In genomic region chr6:18262812-18263560, GRCh38 we compare ENCODE assay signal across 8 cellular contexts. TPM values are rescaled to one million over a fixed set of nuclear protein-coding genes. Genes with fewer than 3 reads are reported as not detected.
DNase-seq lines count a peak whose midpoint lies in the region; ATAC-seq and TF ChIP-seq lines count a peak whose summit lies in the region.

No MANE protein-coding gene starts in this region.

- H3K27me3 ChIP-seq in HAP-1 (ENCODE audit: low read depth) (no peaks in the 10 kb centered on the region), MM.1S (replicated peaks; ENCODE audit: insufficient read depth, low read length) (no peaks in the 10 kb centered on the region; the same call in 1 of the 2 replicates)

- peak overlapping the region; percentile 87 for H3K4me3 ChIP-seq in HAP-1
- H3K4me3 ChIP-seq in MM.1S (ENCODE audit: low read length) = peak overlapping the region; percentile 81
- peak overlapping the region; percentile 82 to 96 (median 88) for H3K4me3 ChIP-seq in skin epidermis

- peak overlapping the region; percentile 40 for H3K27ac Mint-ChIP-seq in glutamatergic neuron (ENCODE audit: unreplicated experiment)

- H3K36me3 ChIP-seq in HAP-1 (replicated peaks) (peaks cover 54% of the 10 kb centered on the region), MM.1S (replicated peaks; ENCODE audit: insufficient read depth, low read length) (no peaks in the 10 kb centered on the region; the same call in 1 of the 2 replicates)

- H3K4me2 ChIP-seq in MM.1S (ENCODE audit: low read depth, low read length) = peak overlapping the region; percentile 90

- H3K36me3 Mint-ChIP-seq in activated T-cell treated with anti-CD3 and anti-CD28 coated beads, Interleukin-2, amount 50 U/mL, for 4 hours (ENCODE audit: insufficient read depth) = peaks cover 25% of the 10 kb centered on the region
- H3K36me3 Mint-ChIP-seq in glutamatergic neuron (ENCODE audit: unreplicated experiment) = no peaks in the 10 kb centered on the region

- peaks cover 61% of the 10 kb centered on the region for H3K4me1 Mint-ChIP-seq in activated T-cell treated with anti-CD3 and anti-CD28 coated beads, Interleukin-2, amount 50 U/mL, for 4 hours (ENCODE audit: low read depth)
- peaks cover 10% of the 10 kb centered on the region for H3K4me1 Mint-ChIP-seq in glutamatergic neuron (ENCODE audit: low read depth, unreplicated experiment)

- H4K20me1 ChIP-seq in MM.1S (ENCODE audit: insufficient read depth, low read length) = peaks cover 27% of the 10 kb centered on the region

- H3K9me2 ChIP-seq in MM.1S (replicated peaks; ENCODE audit: insufficient read depth, low read length) = no peaks in the 10 kb centered on the region

- peaks cover 10% of the 10 kb centered on the region; the same call in 1 of the 2 replicates for H3F3A ChIP-seq in MM.1S (ENCODE audit: insufficient read depth, low read length)

- peak overlapping the region; percentile 98 for H3K4me3 Mint-ChIP-seq in activated T-cell treated with anti-CD3 and anti-CD28 coated beads, Interleukin-2, amount 50 U/mL, for 4 hours
- peak overlapping the region; percentile 99 for H3K4me3 Mint-ChIP-seq in glutamatergic neuron (ENCODE audit: unreplicated experiment)

- H2AFZ ChIP-seq in MM.1S (ENCODE audit: low read length) = no peak overlapping the region

- no peaks in the 10 kb centered on the region for H3K9me3 ChIP-seq in HAP-1
- no peaks in the 10 kb centered on the region for H3K9me3 ChIP-seq in MM.1S (replicated peaks; ENCODE audit: insufficient read depth, low read length)

- H3K27ac ChIP-seq in MM.1S (ENCODE audit: low read length) (no peak overlapping the region), skin epidermis (peak overlapping the region in 19 of 21 experiments; percentile 16 to 99 (median 96))

- in situ Hi-C loops in HAP-1 (cut with MboI; ENCODE audit: low sequenced_read_pairs) = no loop called here

- TF ChIP-seq CTCF in MM.1S (IDR thresholded peaks at IDR 0.05; ENCODE audit: low read length) (no peak), glutamatergic neuron (IDR thresholded peaks at IDR 0.05; ENCODE audit: partially characterized antibody, unreplicated experiment) (no peak)

- no peaks in the 10 kb centered on the region for H3K27me3 Mint-ChIP-seq in activated T-cell treated with anti-CD3 and anti-CD28 coated beads, Interleukin-2, amount 50 U/mL, for 4 hours (ENCODE audit: low read depth)
- peaks cover 12% of the 10 kb centered on the region for H3K27me3 Mint-ChIP-seq in glutamatergic neuron (ENCODE audit: unreplicated experiment)

- H3K79me2 ChIP-seq in MM.1S (ENCODE audit: low read length) = peaks cover 59% of the 10 kb centered on the region

- peak overlapping the region; percentile 75; the same call in 1 of the 2 replicates for H3K9ac ChIP-seq in MM.1S (ENCODE audit: low read length)

- no peaks in the 10 kb centered on the region for H3K9me3 Mint-ChIP-seq in activated T-cell treated with anti-CD3 and anti-CD28 coated beads, Interleukin-2, amount 50 U/mL, for 4 hours
- H3K9me3 Mint-ChIP-seq in glutamatergic neuron (ENCODE audit: unreplicated experiment) = peaks cover 8% of the 10 kb centered on the region

- H3K4me1 ChIP-seq in HAP-1 (peaks cover 29% of the 10 kb centered on the region), MM.1S (ENCODE audit: low read length) (peaks cover 25% of the 10 kb centered on the region)

- peak; percentile 9 for DNase-seq in NCI-H1092 treated with DMSO at 0.1 percent for 48 hours (lab: John Stamatoyannopoulos, UW)
- no peak for DNase-seq in NCI-H1092 (lab: John Stamatoyannopoulos, UW)
- no peak for DNase-seq in HAP-1 (ENCODE audit: low spot score in 2 of 2)
- peak; percentile 73 for DNase-seq in MM.1S
- DNase-seq in activated T-cell treated with anti-CD3 and anti-CD28 coated beads, Interleukin-2, amount 50 U/mL, for 4 hours = no peak
- DNase-seq in glutamatergic neuron = no peak
- DNase-seq in nucleus accumbens (lab: John Stamatoyannopoulos, UW) = no peak

- peak; percentile 50 to 59 for ATAC-seq in activated T-cell treated with anti-CD3 and anti-CD28 coated beads, Interleukin-2, amount 50 U/mL, for 4 hours

RNA-seq across cellular contexts. Expression of gene DEK, which starts 1.3 kb away (rescaled TPM):
- total RNA-seq in activated T-cell treated with anti-CD3 and anti-CD28 coated beads, Interleukin-2, amount 50 U/mL, for 4 hours = 100 to 1,000 TPM; 124 to 154 (median 130) TPM
- 33.8 TPM for total RNA-seq in glutamatergic neuron (ENCODE audit: unreplicated experiment)

Comparison
In these comparisons a context has a peak if more than half of its experiments do, and no peak if none do; other contexts are left out.
1. DNase-seq: peak in NCI-H1092 treated with DMSO at 0.1 percent for 48 hours (single experiment) and MM.1S (single experiment); none in NCI-H1092 (single experiment), HAP-1 (0 of 2), activated T-cell treated with anti-CD3 and anti-CD28 coated beads, Interleukin-2, amount 50 U/mL, for 4 hours (single experiment), glutamatergic neuron (single experiment) and nucleus accumbens (0 of 56).
2. Peak in every context shown above with its lines, with median percentiles within 50 percentile points of each other: H3K4me3 ChIP-seq.